In the genomic region with DNA sequence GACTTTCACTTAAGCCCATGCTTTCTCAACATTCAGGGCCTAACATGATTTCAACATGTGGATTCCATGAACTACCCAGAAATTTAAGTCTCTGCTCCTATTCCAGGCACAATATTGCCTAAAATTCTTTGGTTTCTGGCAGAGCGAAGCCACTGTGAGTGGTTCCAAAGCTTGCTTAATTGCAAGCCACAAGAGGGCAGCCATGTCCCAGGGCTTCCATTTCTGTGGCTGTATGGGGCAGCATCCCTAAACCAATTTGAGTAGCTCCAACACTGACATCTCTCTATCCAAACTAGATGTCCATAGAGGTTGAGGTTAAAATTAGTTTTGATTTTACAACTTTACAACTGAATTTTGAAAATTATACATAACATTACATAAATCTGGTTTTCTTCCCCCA, we compare ENCODE assay signal across 8 cellular contexts. TPM values are rescaled to one million over a fixed set of nuclear protein-coding genes. Genes with fewer than 3 reads are reported as not detected.
DNase-seq lines count a peak whose midpoint lies in the region; ATAC-seq and TF ChIP-seq lines count a peak whose summit lies in the region.

No MANE protein-coding gene starts in this region.

- ATAC-seq in GM18909 (IDR thresholded peaks at IDR 0.05; ENCODE audit: poor library complexity, unreplicated experiment) (peak; percentile 92), HG03139 (IDR thresholded peaks at IDR 0.05; ENCODE audit: unreplicated experiment) (peak; percentile 78)
- ATAC-seq in activated naive CD8-positive, alpha-beta T cell treated with anti-CD3 and anti-CD28 coated beads, Interleukin-2, amount 10 ng/mL, durations not matched to agents 7 days and 5 days (ENCODE audit: low read depth), result peak; percentile 84

- no peaks in the 10 kb centered on the region for H3K4me1 Mint-ChIP-seq in CD14-positive monocyte
- peaks cover 2% of the 10 kb centered on the region for H3K4me1 Mint-ChIP-seq in activated naive CD8-positive, alpha-beta T cell treated with anti-CD3 and anti-CD28 coated beads, Interleukin-2, amount 10 ng/mL, durations not matched to agents 7 days and 5 days

- H3K4me3 ChIP-seq in hepatocyte, result no peak overlapping the region

- H4K20me1 ChIP-seq in hepatocyte (ENCODE audit: insufficient read depth, poor library complexity, severe bottlenecking), result no peaks in the 10 kb centered on the region

- no peaks in the 10 kb centered on the region for H3K79me2 ChIP-seq in hepatocyte

- H3K9me2 ChIP-seq in hepatocyte (replicated peaks; ENCODE audit: insufficient read depth), result no peaks in the 10 kb centered on the region

- TF ChIP-seq CTCF in CD14-positive monocyte (IDR thresholded peaks at IDR 0.05) (peak; percentile 81), hepatocyte (IDR thresholded peaks at IDR 0.05; ENCODE audit: poor library complexity) (peak; percentile 66)

- H3K4me2 ChIP-seq in hepatocyte, result no peak overlapping the region

- H3K9me3 ChIP-seq in hepatocyte (ENCODE audit: low read depth), result no peaks in the 10 kb centered on the region

- 89% methylated on average over 1 of the region's 1 CpG for WGBS in hepatocyte (ENCODE audit: low lambda C conversion rate, missing lambda C conversion rate)

- no peaks in the 10 kb centered on the region for H3K27me3 Mint-ChIP-seq in CD14-positive monocyte (ENCODE audit: low read depth in 3 of 3)
- H3K27me3 Mint-ChIP-seq in activated naive CD8-positive, alpha-beta T cell treated with anti-CD3 and anti-CD28 coated beads, Interleukin-2, amount 10 ng/mL, durations not matched to agents 7 days and 5 days, result no peaks in the 10 kb centered on the region

- no peaks in the 10 kb centered on the region for H3K36me3 Mint-ChIP-seq in CD14-positive monocyte
- H3K36me3 Mint-ChIP-seq in activated naive CD8-positive, alpha-beta T cell treated with anti-CD3 and anti-CD28 coated beads, Interleukin-2, amount 10 ng/mL, durations not matched to agents 7 days and 5 days, result no peaks in the 10 kb centered on the region

- H3K4me1 ChIP-seq in hepatocyte (ENCODE audit: insufficient read depth), result no peaks in the 10 kb centered on the region

- peak; percentile 52 for DNase-seq in CD14-positive monocyte (ENCODE audit: low spot score)
- peak; percentile 83 for DNase-seq in SK-MEL-5 (ENCODE audit: low read depth, low spot score)
- peak; percentile 44 for DNase-seq in activated naive CD8-positive, alpha-beta T cell treated with anti-CD3 and anti-CD28 coated beads, Interleukin-2, amount 10 ng/mL, durations not matched to agents 7 days and 5 days
- DNase-seq in hepatocyte (ENCODE audit: low spot score), result peak; percentile 56
- DNase-seq in stimulated activated CD4-positive, alpha-beta T cell treated with anti-CD3 and anti-CD28 coated beads, Interleukin-1b, Interleukin-23, amount 100 ng/mL, for 1 hour (ENCODE audit: low read depth in 2 of 2), result peak; percentile 24 to 34
- no peak for DNase-seq in 8988T

- no peak overlapping the region for H3K4me3 Mint-ChIP-seq in CD14-positive monocyte
- H3K4me3 Mint-ChIP-seq in activated naive CD8-positive, alpha-beta T cell treated with anti-CD3 and anti-CD28 coated beads, Interleukin-2, amount 10 ng/mL, durations not matched to agents 7 days and 5 days, result no peak overlapping the region

- H3K27me3 ChIP-seq in hepatocyte, result no peaks in the 10 kb centered on the region

- in situ Hi-C loops in SK-MEL-5 (cut with HindIII; ENCODE audit: low pct_unique_long_range_greater_than_20kb, low sequenced_read_pairs), result no loop called here

- intact Hi-C loops in CD14-positive monocyte (cut with micrococcal nuclease), result loop anchor here in 1 of 2 donors (10.0 kb wide), 1 partner anchor 349 kb away; no protein-coding TSS in a partner anchor

- H3K36me3 ChIP-seq in hepatocyte (replicated peaks; ENCODE audit: insufficient read depth, low read depth), result no peaks in the 10 kb centered on the region

- no peaks in the 10 kb centered on the region for H3K9me3 Mint-ChIP-seq in CD14-positive monocyte
- no peaks in the 10 kb centered on the region for H3K9me3 Mint-ChIP-seq in activated naive CD8-positive, alpha-beta T cell treated with anti-CD3 and anti-CD28 coated beads, Interleukin-2, amount 10 ng/mL, durations not matched to agents 7 days and 5 days

- POLR2A ChIA-PET in activated naive CD8-positive, alpha-beta T cell treated with anti-CD3 and anti-CD28 coated beads, Interleukin-2, amount 10 ng/mL, durations not matched to agents 7 days and 5 days (lab: Charles Lee), result interaction anchor here (2.0 kb wide), 1 partner anchor 351 kb away, joined by 6 read pairs; no protein-coding TSS in a partner anchor

- H3K27ac Mint-ChIP-seq in CD14-positive monocyte, result no peak overlapping the region
- H3K27ac Mint-ChIP-seq in activated naive CD8-positive, alpha-beta T cell treated with anti-CD3 and anti-CD28 coated beads, Interleukin-2, amount 10 ng/mL, durations not matched to agents 7 days and 5 days, result no peak overlapping the region

- H2AFZ ChIP-seq in hepatocyte, result no peak overlapping the region

- H3K27ac ChIP-seq in hepatocyte, result no peak overlapping the region

RNA-seq across cellular contexts. Expression of gene MDFIC, which starts 56.3 kb away (rescaled TPM):
- polyA plus RNA-seq in CD14-positive monocyte (10 to 100 TPM; 19.9 to 30.0 TPM), hepatocyte (7.6 and 10.6 TPM in 2 replicates)
- 30.8 and 32.4 TPM in 2 replicates for total RNA-seq in SK-MEL-5 (2014; rRNA removed; shearing (Covaris generic))
- polyA plus RNA-seq in SK-MEL-5 (2015; cell fraction: cytosol; rRNA removed), result 25.1 and 31.9 TPM in 2 replicates
- 12.1 and 16.5 TPM in 2 replicates for polyA plus RNA-seq in SK-MEL-5 (2015; cell fraction: nucleus; rRNA removed)
- 10 to 100 TPM; 50.8 to 57.0 TPM for total RNA-seq in activated naive CD8-positive, alpha-beta T cell treated with anti-CD3 and anti-CD28 coated beads, Interleukin-2, amount 10 ng/mL, durations not matched to agents 7 days and 5 days
- total RNA-seq in hepatocyte, result 14.5 and 18.5 TPM in 2 replicates
